In genomic region chr6:31720196-31720770, GRCh38 we compare ENCODE assay signal across 18 cellular contexts. TPM values are rescaled to one million over a fixed set of nuclear protein-coding genes. Genes with fewer than 3 reads are reported as not detected.
DNase-seq lines count a peak whose midpoint lies in the region; FAIRE-seq and TF ChIP-seq lines count a peak whose summit lies in the region.
"Had no signal": no experiment of that assay in that cellular context is flagged by ENCODE, and none has a peak within 500 bp of the region (broad histone marks: within the 10 kb centered on the region; RNA-seq: fewer than 3 reads in every experiment).

No MANE protein-coding gene starts in this region.

- peak overlapping the region; percentile 38 for H3K27ac Mint-ChIP-seq in Caco-2 (ENCODE audit: unreplicated experiment)

- no peaks in the 10 kb centered on the region for H3K9me3 Mint-ChIP-seq in Caco-2 (ENCODE audit: unreplicated experiment)
- H3K9me3 Mint-ChIP-seq: H9 had no signal

- H3K4me3 ChIP-seq in Caco-2 (ENCODE audit: low read depth, low read length) = no peak overlapping the region
- no peak overlapping the region for H3K4me3 ChIP-seq in mammary epithelial cell (replicated peaks in 1 of 3; ENCODE audit: insufficient read depth in 1 of 3, low read depth in 2 of 3, low read length in 3 of 3)
- no peak overlapping the region for H3K4me3 ChIP-seq in smooth muscle cell
- H3K4me3 ChIP-seq: SJSA1 had no signal

- H3F3A ChIP-seq in smooth muscle cell (ENCODE audit: low read depth) = no peaks in the 10 kb centered on the region

- DNase-seq in Caco-2 (peak; percentile 40 to 48), mammary epithelial cell (peak; percentile 48), islet precursor cell (peak; percentile 51), smooth muscle cell (lab: John Stamatoyannopoulos, UW; ENCODE audit: unreplicated experiment) (no peak), hippocampal formation (lab: John Stamatoyannopoulos, UW) (no peak), NCI-H1694 (lab: John Stamatoyannopoulos, UW) (no peak), RCC 7860 (ENCODE audit: low spot score) (no peak), NCI-H2081 (lab: John Stamatoyannopoulos, UW) (no peak)
- DNase-seq: AML-193, H9, Karpas-422, NCI-H1105 treated with DMSO at 0.1 percent for 48 hours, NCI-H187, NCI-H2171, NCI-H446, NCI-H69, RPMI8226 had no signal

- H4K20me1 ChIP-seq in mammary epithelial cell (ENCODE audit: insufficient read depth, low read length) (no peaks in the 10 kb centered on the region), smooth muscle cell (ENCODE audit: low read depth) (no peaks in the 10 kb centered on the region)

- no peak overlapping the region for H3K4me2 ChIP-seq in mammary epithelial cell (ENCODE audit: insufficient read depth, low read depth, low read length)
- H3K4me2 ChIP-seq in smooth muscle cell = no peak overlapping the region

- no peaks in the 10 kb centered on the region for H3K36me3 Mint-ChIP-seq in Caco-2 (ENCODE audit: insufficient read depth, unreplicated experiment)

- H2AFZ ChIP-seq in mammary epithelial cell (ENCODE audit: low read depth, low read length) = no peak overlapping the region
- no peak overlapping the region for H2AFZ ChIP-seq in smooth muscle cell (ENCODE audit: low read depth)

- no TSS peak for BruUV-seq in Caco-2 (replicated peaks; lab: Mats Ljungman, UMichigan)
- no TSS peak for BruUV-seq in mammary epithelial cell (replicated peaks; lab: Mats Ljungman, UMichigan)

- in situ Hi-C loops in mammary epithelial cell (cut with MboI; ENCODE audit: low sequenced_read_pairs in 2 of 2) = no loop called here

- peaks cover 41% of the 10 kb centered on the region for H3K4me1 Mint-ChIP-seq in Caco-2 (ENCODE audit: low read depth, unreplicated experiment)

- TF ChIP-seq CTCF in Caco-2 (IDR thresholded peaks at IDR 0.05; ENCODE audit: insufficient read depth in 1 of 2, low read depth in 1 of 2, low read length in 1 of 2, severe bottlenecking in 1 of 2, unreplicated experiment in 1 of 2) = no peak
- TF ChIP-seq CTCF in mammary epithelial cell (conservative IDR thresholded peaks at IDR 0.05 in 1 of 2, IDR thresholded peaks at IDR 0.05 in 1 of 2; ENCODE audit: extremely low read depth in 1 of 2, insufficient read depth in 1 of 2, low read depth in 1 of 2, low read length in 2 of 2) = no peak
- no peak for TF ChIP-seq CTCF in smooth muscle cell (IDR thresholded peaks at IDR 0.05; ENCODE audit: borderline replicate concordance, insufficient read depth, poor library complexity, severe bottlenecking)

- H3K9me3 ChIP-seq in Caco-2 = no peaks in the 10 kb centered on the region
- H3K9me3 ChIP-seq in mammary epithelial cell (replicated peaks; ENCODE audit: insufficient read depth, low read length) = no peaks in the 10 kb centered on the region
- H3K9me3 ChIP-seq in smooth muscle cell (replicated peaks; ENCODE audit: low read depth) = no peaks in the 10 kb centered on the region
- H3K9me3 ChIP-seq: SJSA1 had no signal

- H3K27ac ChIP-seq in mammary epithelial cell (ENCODE audit: insufficient read depth, low read depth, low read length) = no peak overlapping the region
- H3K27ac ChIP-seq in smooth muscle cell (ENCODE audit: low read depth) = peak overlapping the region; percentile 60
- H3K27ac ChIP-seq: SJSA1 had no signal

- no peaks in the 10 kb centered on the region for H3K27me3 ChIP-seq in Caco-2 (replicated peaks; ENCODE audit: control insufficient read depth, insufficient read depth, low read length)
- no peaks in the 10 kb centered on the region for H3K27me3 ChIP-seq in mammary epithelial cell (ENCODE audit: insufficient read depth, low read length)
- no peaks in the 10 kb centered on the region for H3K27me3 ChIP-seq in smooth muscle cell (ENCODE audit: low read depth)
- H3K27me3 ChIP-seq: SJSA1 had no signal

- no peak overlapping the region for H3K4me3 Mint-ChIP-seq in Caco-2 (ENCODE audit: unreplicated experiment)
- H3K4me3 Mint-ChIP-seq: H9 had no signal

- H3K36me3 ChIP-seq in Caco-2 (ENCODE audit: control insufficient read depth, insufficient read depth, low read length) = no peaks in the 10 kb centered on the region
- H3K36me3 ChIP-seq in mammary epithelial cell (ENCODE audit: insufficient read depth, low read length) = no peaks in the 10 kb centered on the region
- no peaks in the 10 kb centered on the region for H3K36me3 ChIP-seq in smooth muscle cell (ENCODE audit: low read depth)
- H3K36me3 ChIP-seq: SJSA1 had no signal

- no peak for FAIRE-seq in RCC 7860 (lab: Jason Lieb, UNC)

- dilution Hi-C loops in mammary epithelial cell (cut with HindIII; ENCODE audit: low sequenced_read_pairs) = no loop called here

- H3K9ac ChIP-seq in mammary epithelial cell (ENCODE audit: insufficient read depth, low read length) = no peak overlapping the region
- peak overlapping the region; percentile 28 for H3K9ac ChIP-seq in smooth muscle cell (ENCODE audit: low read depth)

- POLR2A ChIA-PET in Caco-2 (lab: Charles Lee) = interaction anchor here (0.6 kb wide), 1 partner anchor 131 kb away, joined by 5 read pairs; no protein-coding TSS in a partner anchor

- no peaks in the 10 kb centered on the region for H3K27me3 Mint-ChIP-seq in Caco-2 (ENCODE audit: insufficient read depth, unreplicated experiment)

- intact Hi-C loops in Caco-2 (cut with micrococcal nuclease; ENCODE audit: unreplicated experiment) (no loop called here), mammary epithelial cell (cut with micrococcal nuclease) (no loop called here)

- CTCF ChIA-PET in Caco-2 (lab: Charles Lee) (no interaction called here), mammary epithelial cell (lab: Charles Lee; ENCODE audit: low non-redundant PET) (interaction anchor here (0.5 kb wide), 1 partner anchor 9 kb away, joined by 6 read pairs; no protein-coding TSS in a partner anchor)

- H3K79me2 ChIP-seq in mammary epithelial cell (ENCODE audit: insufficient read depth, low read length) (no peaks in the 10 kb centered on the region), smooth muscle cell (ENCODE audit: low read depth) (no peaks in the 10 kb centered on the region)

- H3K4me1 ChIP-seq in Caco-2 (peaks cover 39% of the 10 kb centered on the region), mammary epithelial cell (ENCODE audit: insufficient read depth, low read length) (peaks cover 34% of the 10 kb centered on the region), smooth muscle cell (ENCODE audit: low read depth) (no peaks in the 10 kb centered on the region)
- H3K4me1 ChIP-seq: SJSA1 had no signal

- WGBS in mammary epithelial cell (ENCODE audit: low coverage, missing lambda C conversion rate) = 43% methylated on average over 5 of the region's 5 CpGs
- WGBS in smooth muscle cell (ENCODE audit: low lambda C conversion rate) = 74% methylated on average over 5 of the region's 5 CpGs

RNA-seq across cellular contexts. Expression of gene LY6G6C, which starts 1.3 kb away (rescaled TPM):
- total RNA-seq in Caco-2 (2022) (0.88 and 1.3 TPM in 2 replicates), mammary epithelial cell (under 1 TPM in 1 of 2 donors, not detected in 1; 0.45 TPM), smooth muscle cell (3.8 and 5.2 TPM in 2 replicates)
- polyA plus RNA-seq in mammary epithelial cell (0.56 TPM), smooth muscle cell (3.9 and 7.2 TPM in 2 replicates)
- not detected for polyA minus RNA-seq in mammary epithelial cell
- total RNA-seq: H9, SJSA1 had no signal

RNA-seq across cellular contexts. Expression of gene MPIG6B, which starts 2.9 kb away (rescaled TPM):
- total RNA-seq in Caco-2 (2022) = not detected in 2 replicates
- not detected for total RNA-seq in mammary epithelial cell
- polyA plus RNA-seq in mammary epithelial cell = 0.09 TPM
- not detected for polyA minus RNA-seq in mammary epithelial cell
- total RNA-seq in smooth muscle cell = 0.09 TPM in 1 of 2 replicates, not detected in the other
- polyA plus RNA-seq in smooth muscle cell = 1.1 TPM in 1 of 2 replicates, not detected in the other
- total RNA-seq: H9, SJSA1 had no signal

RNA-seq across cellular contexts. Expression of gene LY6G6D, which starts 5.1 kb away (rescaled TPM):
- total RNA-seq in Caco-2 (2022) (not detected in 2 replicates), mammary epithelial cell (not detected), smooth muscle cell (not detected in 2 replicates)
- polyA plus RNA-seq in mammary epithelial cell (not detected), smooth muscle cell (not detected in 2 replicates)
- polyA minus RNA-seq in mammary epithelial cell = not detected
- total RNA-seq: H9, SJSA1 had no signal

RNA-seq across cellular contexts. Expression of gene DDAH2, which starts 8.8 kb away (rescaled TPM):
- total RNA-seq in Caco-2 (2022) = 82.4 and 91.6 TPM in 2 replicates
- total RNA-seq in mammary epithelial cell = 10 to 100 TPM in 1 of 2 donors, 1 to 10 TPM in 1; 7.7 to 27.7 TPM
- polyA plus RNA-seq in mammary epithelial cell = 6.7 TPM
- 5.6 TPM for polyA minus RNA-seq in mammary epithelial cell
- 62.9 and 104 TPM in 2 replicates for total RNA-seq in smooth muscle cell
- polyA plus RNA-seq in smooth muscle cell = 122 and 134 TPM in 2 replicates

RNA-seq across cellular contexts. Expression of gene LY6G6F, which starts 13.6 kb away (rescaled TPM):
- total RNA-seq in Caco-2 (2022) (not detected in 2 replicates), mammary epithelial cell (not detected), smooth muscle cell (not detected in 2 replicates)
- polyA plus RNA-seq in mammary epithelial cell (not detected), smooth muscle cell (not detected in 2 replicates)
- polyA minus RNA-seq in mammary epithelial cell = not detected
- total RNA-seq: H9, SJSA1 had no signal

Comparison
In these comparisons a context has a peak if more than half of its experiments do, and no peak if none do; other contexts are left out.
1. DNase-seq: peak in Caco-2 (2 of 2), mammary epithelial cell (single experiment) and islet precursor cell (single experiment); none in smooth muscle cell (single experiment), hippocampal formation (0 of 2), NCI-H1694 (single experiment), RCC 7860 (single experiment) and NCI-H2081 (0 of 2).